Comparison of ENCODE assay signal across 19 cellular contexts in the genomic region with DNA sequence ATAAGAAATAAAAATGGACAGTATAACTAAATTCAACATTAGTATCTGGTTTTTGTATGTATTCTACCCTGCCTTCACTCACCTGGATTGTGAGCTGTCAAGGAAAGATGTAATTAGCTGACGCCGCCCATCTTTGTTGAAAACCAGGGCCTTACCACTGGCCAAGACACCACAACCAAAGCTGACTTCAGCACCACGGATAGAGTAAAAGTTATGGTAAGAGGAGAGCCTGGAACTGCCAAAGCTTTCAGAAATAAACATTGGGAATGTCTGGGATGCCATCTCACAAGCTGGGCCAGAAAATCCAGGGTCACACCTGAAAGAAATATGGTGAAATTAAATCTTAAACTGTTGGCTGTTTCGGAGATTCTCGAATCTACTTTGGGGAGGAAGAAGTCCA.
A peak's percentile ranks its signal among the peaks of the same experiment; 100 is the strongest.
DNase-seq lines count a peak whose midpoint lies in the region; ATAC-seq and TF ChIP-seq lines count a peak whose summit lies in the region.
"Had no signal": no experiment of that assay in that cellular context is flagged by ENCODE, and none has a peak within 500 bp of the region (broad histone marks: within the 10 kb centered on the region; RNA-seq: fewer than 3 reads in every experiment).

No MANE protein-coding gene starts in this region.

- no peak overlapping the region for H3K27ac ChIP-seq in HEK293 (ENCODE audit: extremely low read depth, low read depth, low read length)
- H3K27ac ChIP-seq in fibroblast of lung (ENCODE audit: insufficient read depth, low read length) = no peak overlapping the region
- H3K27ac ChIP-seq in osteoblast (ENCODE audit: low read depth, low read length) = peak overlapping the region; percentile 34
- no peak overlapping the region for H3K27ac ChIP-seq in tibial nerve
- H3K27ac ChIP-seq: C4-2B had no signal

- no peaks in the 10 kb centered on the region for H3K36me3 Mint-ChIP-seq in activated naive CD4-positive, alpha-beta T cell treated with anti-CD3 and anti-CD28 coated beads, Interleukin-2, amount 50 U/mL, for 72 hours

- no peak for ATAC-seq in SK-N-SH treated with all-trans-retinoic acid at 6 μM for 48 hours
- ATAC-seq in activated naive CD4-positive, alpha-beta T cell treated with anti-CD3 and anti-CD28 coated beads, Interleukin-2, amount 50 U/mL, for 72 hours = no peak
- ATAC-seq: Panc1 had no signal

- no peak for TF ChIP-seq EP300 in tibial nerve (IDR thresholded peaks at IDR 0.05)

- no peaks in the 10 kb centered on the region for H3K27me3 ChIP-seq in fibroblast of lung (ENCODE audit: control insufficient read depth, insufficient read depth, low read length)
- H3K27me3 ChIP-seq in osteoblast (ENCODE audit: insufficient read depth, low read length) = no peaks in the 10 kb centered on the region
- H3K27me3 ChIP-seq in tibial nerve = no peaks in the 10 kb centered on the region

- TF ChIP-seq CTCF in HEK293 (tag by site-specific recombination; IDR thresholded peaks at IDR 0.05) = no peak
- TF ChIP-seq CTCF in fibroblast of lung (conservative IDR thresholded peaks at IDR 0.05 in 1 of 2, IDR thresholded peaks at IDR 0.05 in 1 of 2; ENCODE audit: low read depth in 1 of 2, low read length in 2 of 2) = no peak
- TF ChIP-seq CTCF in osteoblast (IDR thresholded peaks at IDR 0.05; ENCODE audit: extremely low read depth, low read depth, low read length) = no peak
- no peak for TF ChIP-seq CTCF in tibial nerve (IDR thresholded peaks at IDR 0.05)

- H4K20me1 ChIP-seq in fibroblast of lung (ENCODE audit: control insufficient read depth, extremely low read depth, insufficient read depth, low read length) = no peaks in the 10 kb centered on the region
- no peaks in the 10 kb centered on the region for H4K20me1 ChIP-seq in osteoblast (ENCODE audit: insufficient read depth, low read length)

- POLR2A ChIA-PET in HEK293 (lab: Yijun Ruan, JAX) = no interaction called here

- DNase-seq in fibroblast of lung (ENCODE audit: low read depth in 2 of 2) (peak; percentile 35 to 44), osteoblast (ENCODE audit: insufficient read length, low spot score, missing footprints) (no peak), NCI-H2196 (lab: John Stamatoyannopoulos, UW; ENCODE audit: unreplicated experiment) (no peak), NCI-H1436 (lab: John Stamatoyannopoulos, UW) (no peak), tibial nerve (ENCODE audit: low spot score in 2 of 2) (no peak)
- DNase-seq in activated naive CD4-positive, alpha-beta T cell treated with anti-CD3 and anti-CD28 coated beads, Interleukin-2, amount 50 U/mL, for 72 hours (ENCODE audit: low spot score in 2 of 2) = no peak
- DNase-seq: activated CD8-positive, alpha-beta memory T cell treated with anti-CD3 and anti-CD28 coated beads, Interleukin-2, amount 50 U/mL, for 4 hours; activated naive CD4-positive, alpha-beta T cell treated with anti-CD3 and anti-CD28 coated beads, Interleukin-2, amount 50 U/mL, for 16 hours; central memory CD4-positive, alpha-beta T cell; DND-41; head of caudate nucleus; KG1; NCI-H1694 treated with DMSO at 0.1 percent for 48 hours; NCI-H510A; T-helper 1 cell had no signal

- H3K4me2 ChIP-seq in fibroblast of lung (ENCODE audit: extremely low read depth, insufficient read depth, low read length) (no peak overlapping the region), osteoblast (ENCODE audit: insufficient read depth, low read length) (no peak overlapping the region)

- H3K9me3 ChIP-seq in HEK293 (ENCODE audit: control insufficient read depth, insufficient read depth, low read depth, low read length) (no peaks in the 10 kb centered on the region), fibroblast of lung (ENCODE audit: control insufficient read depth, insufficient read depth, low read depth, low read length) (no peaks in the 10 kb centered on the region), osteoblast (ENCODE audit: low read depth, low read length) (no peaks in the 10 kb centered on the region), tibial nerve (no peaks in the 10 kb centered on the region)

- H2AFZ ChIP-seq in fibroblast of lung (ENCODE audit: low read length) (no peak overlapping the region), osteoblast (ENCODE audit: low read length) (no peak overlapping the region)

- H3K4me1 ChIP-seq in HEK293 (ENCODE audit: control insufficient read depth, insufficient read depth, low read length) (no peaks in the 10 kb centered on the region), fibroblast of lung (ENCODE audit: control insufficient read depth, extremely low read depth, insufficient read depth, low read length) (peaks cover 14% of the 10 kb centered on the region), osteoblast (ENCODE audit: insufficient read depth, low read length) (peaks cover 32% of the 10 kb centered on the region), tibial nerve (no peaks in the 10 kb centered on the region)

- no peaks in the 10 kb centered on the region for H3K79me2 ChIP-seq in fibroblast of lung (ENCODE audit: control insufficient read depth, insufficient read depth, low read length)
- no peaks in the 10 kb centered on the region for H3K79me2 ChIP-seq in osteoblast (ENCODE audit: insufficient read depth, low read length)

- 74 to 77% methylated on average over 5 of the region's 5 CpGs for WGBS in tibial nerve, 2 donors

- CTCF ChIA-PET in HEK293 (lab: Yijun Ruan, JAX) = no interaction called here

- no peak overlapping the region for H3K9ac ChIP-seq in fibroblast of lung (ENCODE audit: insufficient read depth, low read length)

- H3K9me3 Mint-ChIP-seq in activated naive CD4-positive, alpha-beta T cell treated with anti-CD3 and anti-CD28 coated beads, Interleukin-2, amount 50 U/mL, for 72 hours = peaks cover 4 to 7% of the 10 kb centered on the region in 2 donors

- H3K4me3 ChIP-seq in HEK293 (ENCODE audit: low read depth, low read length) (no peak overlapping the region), fibroblast of lung (replicated peaks in 1 of 4; ENCODE audit: control extremely low read depth in 1 of 4, insufficient read depth in 1 of 4, low read depth in 3 of 4, low read length in 4 of 4) (no peak overlapping the region), osteoblast (ENCODE audit: insufficient read depth, low read length) (no peak overlapping the region), tibial nerve (no peak overlapping the region)

- H3K36me3 ChIP-seq in HEK293 (ENCODE audit: control insufficient read depth in 2 of 2, insufficient read depth in 1 of 2, low read length in 2 of 2) (no peaks in the 10 kb centered on the region), fibroblast of lung (ENCODE audit: control insufficient read depth, insufficient read depth, low read length) (no peaks in the 10 kb centered on the region), osteoblast (ENCODE audit: insufficient read depth, low read length) (no peaks in the 10 kb centered on the region), tibial nerve (peaks cover 0 to 13% (median 0%) of the 10 kb centered on the region in 3 donors)

- no peak overlapping the region for H3K27ac Mint-ChIP-seq in activated naive CD4-positive, alpha-beta T cell treated with anti-CD3 and anti-CD28 coated beads, Interleukin-2, amount 50 U/mL, for 72 hours

- TF ChIP-seq POLR2A in tibial nerve (IDR thresholded peaks at IDR 0.05) = no peak

TF ChIP-seq in HEK293, 187 proteins besides CTCF, POLR2A, EP300 and RAD21 (continues in another document):
- TF ChIP-seq, protein P1, sequence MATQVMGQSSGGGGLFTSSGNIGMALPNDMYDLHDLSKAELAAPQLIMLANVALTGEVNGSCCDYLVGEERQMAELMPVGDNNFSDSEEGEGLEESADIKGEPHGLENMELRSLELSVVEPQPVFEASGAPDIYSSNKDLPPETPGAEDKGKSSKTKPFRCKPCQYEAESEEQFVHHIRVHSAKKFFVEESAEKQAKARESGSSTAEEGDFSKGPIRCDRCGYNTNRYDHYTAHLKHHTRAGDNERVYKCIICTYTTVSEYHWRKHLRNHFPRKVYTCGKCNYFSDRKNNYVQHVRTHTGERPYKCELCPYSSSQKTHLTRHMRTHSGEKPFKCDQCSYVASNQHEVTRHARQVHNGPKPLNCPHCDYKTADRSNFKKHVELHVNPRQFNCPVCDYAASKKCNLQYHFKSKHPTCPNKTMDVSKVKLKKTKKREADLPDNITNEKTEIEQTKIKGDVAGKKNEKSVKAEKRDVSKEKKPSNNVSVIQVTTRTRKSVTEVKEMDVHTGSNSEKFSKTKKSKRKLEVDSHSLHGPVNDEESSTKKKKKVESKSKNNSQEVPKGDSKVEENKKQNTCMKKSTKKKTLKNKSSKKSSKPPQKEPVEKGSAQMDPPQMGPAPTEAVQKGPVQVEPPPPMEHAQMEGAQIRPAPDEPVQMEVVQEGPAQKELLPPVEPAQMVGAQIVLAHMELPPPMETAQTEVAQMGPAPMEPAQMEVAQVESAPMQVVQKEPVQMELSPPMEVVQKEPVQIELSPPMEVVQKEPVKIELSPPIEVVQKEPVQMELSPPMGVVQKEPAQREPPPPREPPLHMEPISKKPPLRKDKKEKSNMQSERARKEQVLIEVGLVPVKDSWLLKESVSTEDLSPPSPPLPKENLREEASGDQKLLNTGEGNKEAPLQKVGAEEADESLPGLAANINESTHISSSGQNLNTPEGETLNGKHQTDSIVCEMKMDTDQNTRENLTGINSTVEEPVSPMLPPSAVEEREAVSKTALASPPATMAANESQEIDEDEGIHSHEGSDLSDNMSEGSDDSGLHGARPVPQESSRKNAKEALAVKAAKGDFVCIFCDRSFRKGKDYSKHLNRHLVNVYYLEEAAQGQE (tag by site-specific recombination; IDR thresholded peaks at IDR 0.05) = peak; percentile 78

TF ChIP-seq in SK-N-SH treated with all-trans-retinoic acid at 6 μM for 48 hours, 23 proteins besides CTCF, POLR2A, EP300 and RAD21:
- TF ChIP-seq, protein P2, sequence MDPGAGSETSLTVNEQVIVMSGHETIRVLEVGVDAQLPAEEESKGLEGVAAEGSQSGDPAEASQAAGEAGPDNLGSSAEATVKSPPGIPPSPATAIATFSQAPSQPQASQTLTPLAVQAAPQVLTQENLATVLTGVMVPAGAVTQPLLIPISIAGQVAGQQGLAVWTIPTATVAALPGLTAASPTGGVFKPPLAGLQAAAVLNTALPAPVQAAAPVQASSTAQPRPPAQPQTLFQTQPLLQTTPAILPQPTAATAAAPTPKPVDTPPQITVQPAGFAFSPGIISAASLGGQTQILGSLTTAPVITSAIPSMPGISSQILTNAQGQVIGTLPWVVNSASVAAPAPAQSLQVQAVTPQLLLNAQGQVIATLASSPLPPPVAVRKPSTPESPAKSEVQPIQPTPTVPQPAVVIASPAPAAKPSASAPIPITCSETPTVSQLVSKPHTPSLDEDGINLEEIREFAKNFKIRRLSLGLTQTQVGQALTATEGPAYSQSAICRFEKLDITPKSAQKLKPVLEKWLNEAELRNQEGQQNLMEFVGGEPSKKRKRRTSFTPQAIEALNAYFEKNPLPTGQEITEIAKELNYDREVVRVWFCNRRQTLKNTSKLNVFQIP (CRISPR knock-in tag; IDR thresholded peaks at IDR 0.05; ENCODE audit: borderline replicate concordance, low read depth) = no peak
- TF ChIP-seq CSDC2 (CRISPR knock-in tag; IDR thresholded peaks at IDR 0.05) = peak; percentile 42; the same call in 1 of the 2 replicates

Comparison
In these comparisons a context has a peak if more than half of its experiments do, and no peak if none do; other contexts are left out.
1. DNase-seq: peak in fibroblast of lung (2 of 2); none in osteoblast (single experiment), NCI-H2196 (single experiment), activated naive CD4-positive, alpha-beta T cell treated with anti-CD3 and anti-CD28 coated beads, Interleukin-2, amount 50 U/mL, for 72 hours (0 of 2), NCI-H1436 (single experiment) and tibial nerve (0 of 2).